In genomic region chr10:87700031-87700796, GRCh38 we compare ENCODE assay signal across 18 cellular contexts. TPM values are rescaled to one million over a fixed set of nuclear protein-coding genes. Genes with fewer than 3 reads are reported as not detected.
DNase-seq lines count a peak whose midpoint lies in the region; ATAC-seq, FAIRE-seq and TF ChIP-seq lines count a peak whose summit lies in the region.
"Had no signal": no experiment of that assay in that cellular context is flagged by ENCODE, and none has a peak within 500 bp of the region (broad histone marks: within the 10 kb centered on the region; RNA-seq: fewer than 3 reads in every experiment).

No MANE protein-coding gene starts in this region.

- no peak for TF ChIP-seq EP300 in gastroesophageal sphincter (IDR thresholded peaks at IDR 0.05)

- peaks cover 9% of the 10 kb centered on the region for H3K4me1 Mint-ChIP-seq in mesothelial cell of epicardium
- no peaks in the 10 kb centered on the region for H3K4me1 Mint-ChIP-seq in CD8-positive, alpha-beta memory T cell
- H3K4me1 Mint-ChIP-seq: activated CD4-positive, alpha-beta memory T cell treated with anti-CD3 and anti-CD28 coated beads, Interleukin-2, amount 10 ng/mL, durations not matched to agents 7 days and 5 days; activated naive CD4-positive, alpha-beta T cell treated with anti-CD3 and anti-CD28 coated beads, Interleukin-2, amount 10 ng/mL, durations not matched to agents 7 days and 5 days; IgD-negative memory B cell had no signal

- H3K27me3 ChIP-seq in GM23248 (replicated peaks; ENCODE audit: insufficient read depth) (no peaks in the 10 kb centered on the region), ascending aorta (no peaks in the 10 kb centered on the region), gastroesophageal sphincter (no peaks in the 10 kb centered on the region), small intestine (ENCODE audit: control insufficient read depth in 2 of 2, insufficient read depth in 2 of 2, low read length in 2 of 2) (no peaks in the 10 kb centered on the region)
- peaks cover 2% of the 10 kb centered on the region for H3K27me3 ChIP-seq in CD8-positive, alpha-beta memory T cell (ENCODE audit: insufficient read depth, low read length, poor library complexity, severe bottlenecking)

- H3K27ac ChIP-seq in GM23248 (peak overlapping the region; percentile 75), ascending aorta (peak overlapping the region; percentile 25 to 41), gastroesophageal sphincter (peak overlapping the region in 3 of 4 donors; percentile 43 to 62 (median 47)), small intestine (ENCODE audit: low read depth in 1 of 2, low read length in 1 of 2) (no peak overlapping the region)
- H3K27ac ChIP-seq in CD8-positive, alpha-beta memory T cell (ENCODE audit: low read depth, low read length): no peak overlapping the region
- H3K27ac ChIP-seq: skin epidermis had no signal

- 61 to 66% methylated on average over 7 of the region's 7 CpGs for WGBS in GM23248 (ENCODE audit: low coverage in 1 of 2, low lambda C conversion rate in 2 of 2, missing lambda C conversion rate in 2 of 2), 2 experiments
- 63 to 80% methylated on average over 3 to 6 of the region's 7 CpGs for WGBS in gastroesophageal sphincter (ENCODE audit: low coverage in 1 of 2), 2 donors
- WGBS in small intestine, 3 donors: 88 to 94% (median 89%) methylated on average over 7 of the region's 7 CpGs

- peak overlapping the region; percentile 45 for H3K9ac ChIP-seq in GM23248

- POLR2A ChIA-PET in CD8-positive, alpha-beta memory T cell (lab: Charles Lee): interaction anchor here (0.6 kb wide), 1 partner anchor 97 kb away, joined by 4 read pairs; no protein-coding TSS in a partner anchor

- H3K36me3 ChIP-seq in GM23248 (ENCODE audit: low read depth): no peaks in the 10 kb centered on the region
- no peaks in the 10 kb centered on the region for H3K36me3 ChIP-seq in ascending aorta
- H3K36me3 ChIP-seq in gastroesophageal sphincter: no peaks in the 10 kb centered on the region
- no peaks in the 10 kb centered on the region for H3K36me3 ChIP-seq in small intestine (ENCODE audit: control insufficient read depth in 2 of 2, insufficient read depth in 2 of 2, low read length in 2 of 2)
- H3K36me3 ChIP-seq in CD8-positive, alpha-beta memory T cell (ENCODE audit: insufficient read depth, low read length): no peaks in the 10 kb centered on the region

- peaks cover 23% of the 10 kb centered on the region for H3K79me2 ChIP-seq in GM23248 (ENCODE audit: insufficient read depth)

- FAIRE-seq in small intestine (lab: Jason Lieb, UNC): peak; percentile 88

- in situ Hi-C loops in GM23248 (cut with MboI): no loop called here

- no peaks in the 10 kb centered on the region for H4K20me1 ChIP-seq in GM23248 (ENCODE audit: insufficient read depth)

- H3K4me1 ChIP-seq in GM23248 (ENCODE audit: insufficient read depth) (peaks cover 23% of the 10 kb centered on the region), ascending aorta (no peaks in the 10 kb centered on the region), gastroesophageal sphincter (no peaks in the 10 kb centered on the region), small intestine (ENCODE audit: control insufficient read depth in 2 of 2, insufficient read depth in 1 of 2, low read depth in 1 of 2, low read length in 1 of 2) (peaks cover 3 to 9% of the 10 kb centered on the region in 2 donors)
- H3K4me1 ChIP-seq in CD8-positive, alpha-beta memory T cell (ENCODE audit: insufficient read depth, low read length): no peaks in the 10 kb centered on the region

- H3K4me2 ChIP-seq in GM23248 (ENCODE audit: unreplicated experiment): peak overlapping the region; percentile 64

- H3K4me3 Mint-ChIP-seq in mesothelial cell of epicardium: no peak overlapping the region
- H3K4me3 Mint-ChIP-seq in CD8-positive, alpha-beta memory T cell: no peak overlapping the region
- H3K4me3 Mint-ChIP-seq: activated CD4-positive, alpha-beta memory T cell treated with anti-CD3 and anti-CD28 coated beads, Interleukin-2, amount 10 ng/mL, durations not matched to agents 7 days and 5 days; activated naive CD4-positive, alpha-beta T cell treated with anti-CD3 and anti-CD28 coated beads, Interleukin-2, amount 10 ng/mL, durations not matched to agents 7 days and 5 days; dendritic cell treated with granulocyte-macrophage colony-stimulating factor and Interleukin-4, amounts not matched to agents 40 ng/mL and 50 ng/mL, for 4 days; IgD-negative memory B cell; natural killer cell treated with Interleukin-12 subunit alpha and Interleukin-12 subunit beta and Interleukin-15 and Interleukin-18, amount 100 ng/mL, for 72 hours had no signal

- H3K9me3 Mint-ChIP-seq in mesothelial cell of epicardium: no peaks in the 10 kb centered on the region
- H3K9me3 Mint-ChIP-seq in CD8-positive, alpha-beta memory T cell: no peaks in the 10 kb centered on the region
- H3K9me3 Mint-ChIP-seq: activated CD4-positive, alpha-beta memory T cell treated with anti-CD3 and anti-CD28 coated beads, Interleukin-2, amount 10 ng/mL, durations not matched to agents 7 days and 5 days; activated naive CD4-positive, alpha-beta T cell treated with anti-CD3 and anti-CD28 coated beads, Interleukin-2, amount 10 ng/mL, durations not matched to agents 7 days and 5 days; dendritic cell treated with granulocyte-macrophage colony-stimulating factor and Interleukin-4, amounts not matched to agents 40 ng/mL and 50 ng/mL, for 4 days; IgD-negative memory B cell; natural killer cell treated with Interleukin-12 subunit alpha and Interleukin-12 subunit beta and Interleukin-15 and Interleukin-18, amount 100 ng/mL, for 72 hours had no signal

- H3K9me3 ChIP-seq in GM23248 (ENCODE audit: low read depth): no peaks in the 10 kb centered on the region
- no peaks in the 10 kb centered on the region for H3K9me3 ChIP-seq in ascending aorta
- no peaks in the 10 kb centered on the region for H3K9me3 ChIP-seq in gastroesophageal sphincter
- no peaks in the 10 kb centered on the region for H3K9me3 ChIP-seq in small intestine (ENCODE audit: control insufficient read depth, low read depth)
- no peaks in the 10 kb centered on the region for H3K9me3 ChIP-seq in CD8-positive, alpha-beta memory T cell (ENCODE audit: low read length)

- H3K4me3 ChIP-seq in GM23248: no peak overlapping the region
- no peak overlapping the region for H3K4me3 ChIP-seq in ascending aorta
- no peak overlapping the region for H3K4me3 ChIP-seq in gastroesophageal sphincter
- no peak overlapping the region for H3K4me3 ChIP-seq in small intestine (ENCODE audit: low read depth in 1 of 2, low read length in 2 of 2)
- no peak overlapping the region for H3K4me3 ChIP-seq in CD8-positive, alpha-beta memory T cell (ENCODE audit: low read length)
- H3K4me3 ChIP-seq: skin epidermis had no signal

- H3K9me2 ChIP-seq in GM23248 (ENCODE audit: insufficient read depth): no peaks in the 10 kb centered on the region

- intact Hi-C loops in ascending aorta (cut with DNase I): loop anchor here (5.0 kb wide), 1 partner anchor 43 kb away; the partner anchor contains the start of gene PAPSS2

- no peak overlapping the region for H2AFZ ChIP-seq in GM23248

- H3K36me3 Mint-ChIP-seq in mesothelial cell of epicardium: no peaks in the 10 kb centered on the region
- H3K36me3 Mint-ChIP-seq in CD8-positive, alpha-beta memory T cell: no peaks in the 10 kb centered on the region
- H3K36me3 Mint-ChIP-seq: activated naive CD4-positive, alpha-beta T cell treated with anti-CD3 and anti-CD28 coated beads, Interleukin-2, amount 10 ng/mL, durations not matched to agents 7 days and 5 days; IgD-negative memory B cell; natural killer cell treated with Interleukin-12 subunit alpha and Interleukin-12 subunit beta and Interleukin-15 and Interleukin-18, amount 100 ng/mL, for 72 hours had no signal

- CTCF ChIA-PET in CD8-positive, alpha-beta memory T cell (lab: Charles Lee): no interaction called here

- H3K27me3 Mint-ChIP-seq in mesothelial cell of epicardium (ENCODE audit: low read depth): peaks cover 18% of the 10 kb centered on the region
- H3K27me3 Mint-ChIP-seq in CD8-positive, alpha-beta memory T cell: peaks cover 8 to 25% of the 10 kb centered on the region in 2 donors
- H3K27me3 Mint-ChIP-seq: dendritic cell treated with granulocyte-macrophage colony-stimulating factor and Interleukin-4, amounts not matched to agents 40 ng/mL and 50 ng/mL, for 4 days had no signal

- TF ChIP-seq POLR2A in gastroesophageal sphincter (IDR thresholded peaks at IDR 0.05): no peak

- peak; percentile 68 for ATAC-seq in gastroesophageal sphincter
- ATAC-seq: natural killer cell treated with Interleukin-12 subunit alpha and Interleukin-12 subunit beta and Interleukin-15 and Interleukin-18, amount 100 ng/mL, for 72 hours had no signal

- peaks cover 38% of the 10 kb centered on the region; the same call in 1 of the 2 replicates for H3F3A ChIP-seq in GM23248 (ENCODE audit: insufficient read depth)

- DNase-seq in GM23248 (peak; percentile 86), ascending aorta (ENCODE audit: low spot score in 2 of 2) (no peak), small intestine (no peak), mesothelial cell of epicardium (ENCODE audit: low spot score in 2 of 2, unreplicated experiment in 2 of 2) (no peak), SW 1271 (lab: John Stamatoyannopoulos, UW) (no peak)
- no peak for DNase-seq in CD8-positive, alpha-beta memory T cell
- DNase-seq in activated naive CD4-positive, alpha-beta T cell treated with Interleukin-2 at 50 U/mL for 16 hours: no peak
- DNase-seq: activated CD4-positive, alpha-beta memory T cell treated with anti-CD3 and anti-CD28 coated beads, Interleukin-2, amount 10 ng/mL, durations not matched to agents 7 days and 5 days; activated naive CD4-positive, alpha-beta T cell treated with anti-CD3 and anti-CD28 coated beads, Interleukin-2, amount 10 ng/mL, durations not matched to agents 7 days and 5 days; NCI-H1417; NCI-H524; RPMI8226; T-helper 9 cell had no signal

- H3K27ac Mint-ChIP-seq in mesothelial cell of epicardium: no peak overlapping the region
- no peak overlapping the region for H3K27ac Mint-ChIP-seq in CD8-positive, alpha-beta memory T cell
- H3K27ac Mint-ChIP-seq: activated CD4-positive, alpha-beta memory T cell treated with anti-CD3 and anti-CD28 coated beads, Interleukin-2, amount 10 ng/mL, durations not matched to agents 7 days and 5 days; activated naive CD4-positive, alpha-beta T cell treated with anti-CD3 and anti-CD28 coated beads, Interleukin-2, amount 10 ng/mL, durations not matched to agents 7 days and 5 days; dendritic cell treated with granulocyte-macrophage colony-stimulating factor and Interleukin-4, amounts not matched to agents 40 ng/mL and 50 ng/mL, for 4 days; IgD-negative memory B cell; natural killer cell treated with Interleukin-12 subunit alpha and Interleukin-12 subunit beta and Interleukin-15 and Interleukin-18, amount 100 ng/mL, for 72 hours had no signal

- TF ChIP-seq CTCF in ascending aorta (IDR thresholded peaks at IDR 0.05): no peak
- no peak for TF ChIP-seq CTCF in gastroesophageal sphincter (IDR thresholded peaks at IDR 0.05)
- no peak for TF ChIP-seq CTCF in mesothelial cell of epicardium (IDR thresholded peaks at IDR 0.05; ENCODE audit: unreplicated experiment)

RNA-seq across cellular contexts. Expression of gene PAPSS2, which starts 40.5 kb away (rescaled TPM):
- total RNA-seq in GM23248 (2014; rRNA removed; shearing (Covaris generic)): 63.6 and 65.9 TPM in 2 replicates
- polyA plus RNA-seq in GM23248 (2016; fragmentation: Nextera tagmentation; extraction: Ambion mirVana) (81.8 and 82.3 TPM in 2 replicates), small intestine (10 to 100 TPM; 28.4 to 78.9 (median 37.3) TPM)
- total RNA-seq in ascending aorta (14.8 TPM), gastroesophageal sphincter (10 to 100 TPM in 3 of 4 donors, 1 to 10 TPM in 1; 4.4 to 20.1 (median 14.1) TPM), mesothelial cell of epicardium (13.2 to 16.9 TPM (median 13.7 TPM) in 3 replicates)
- under 1 TPM; 0.18 to 0.46 TPM for total RNA-seq in CD8-positive, alpha-beta memory T cell
- 0.08 TPM for polyA plus RNA-seq in CD8-positive, alpha-beta memory T cell

Comparison
In these comparisons a context has a peak if more than half of its experiments do, and no peak if none do; other contexts are left out.
1. H3K27ac ChIP-seq: peak in GM23248 (single experiment), ascending aorta (2 of 2) and gastroesophageal sphincter (3 of 4); none in small intestine (0 of 2) and CD8-positive, alpha-beta memory T cell (single experiment).